ENCODE assay signal across 9 cellular contexts in genomic region chr14:65095633-65096205, GRCh38. TPM values are rescaled to one million over a fixed set of nuclear protein-coding genes. Genes with fewer than 3 reads are reported as not detected.
DNase-seq lines count a peak whose midpoint lies in the region; ATAC-seq, FAIRE-seq and TF ChIP-seq lines count a peak whose summit lies in the region.
"Had no signal": no experiment of that assay in that cellular context is flagged by ENCODE, and none has a peak within 500 bp of the region (broad histone marks: within the 10 kb centered on the region; RNA-seq: fewer than 3 reads in every experiment).

No MANE protein-coding gene starts in this region.

- TF ChIP-seq CTCF in BE2C (IDR thresholded peaks at IDR 0.05; ENCODE audit: low read depth, low read length): no peak
- no peak for TF ChIP-seq CTCF in omental fat pad (IDR thresholded peaks at IDR 0.05)

- H3K4me3 ChIP-seq in BE2C (ENCODE audit: low read depth, low read length) (no peak overlapping the region; the same call in 1 of the 2 replicates), esophagus (ENCODE audit: low read depth in 1 of 2, low read length in 2 of 2) (no peak overlapping the region)

- peak; percentile 51 for ATAC-seq in omental fat pad (ENCODE audit: low FRiP score)
- no peak for ATAC-seq in GM19328 (IDR thresholded peaks at IDR 0.05; ENCODE audit: unreplicated experiment)

- H3K4me1 ChIP-seq in BE2C (peaks cover 21% of the 10 kb centered on the region), esophagus (ENCODE audit: control insufficient read depth in 2 of 2, insufficient read depth in 2 of 2, low read length in 1 of 2) (peaks cover 0 to 7% of the 10 kb centered on the region in 2 donors)

- DNase-seq in BE2C (peak; percentile 20), NCI-H226 (peak; percentile 28), omental fat pad (ENCODE audit: low spot score) (no peak), NCI-H128 (lab: John Stamatoyannopoulos, UW; ENCODE audit: unreplicated experiment) (no peak), GM12892 (ENCODE audit: insufficient read length) (no peak), NCI-H2029 (lab: John Stamatoyannopoulos, UW) (no peak)

- H3K36me3 ChIP-seq in BE2C (peaks cover 38% of the 10 kb centered on the region), esophagus (ENCODE audit: control insufficient read depth in 2 of 2, insufficient read depth in 2 of 2, low read length in 1 of 2) (peaks cover 6 to 10% of the 10 kb centered on the region in 2 donors)

- no peak for FAIRE-seq in GM12892 (lab: Jason Lieb, UNC)
- FAIRE-seq: GM12891 had no signal

- 24 to 35% methylated on average over 3 of the region's 3 CpGs for WGBS in esophagus, 2 donors

- H3K9me3 ChIP-seq in BE2C (no peaks in the 10 kb centered on the region), esophagus (ENCODE audit: control insufficient read depth in 2 of 2, insufficient read depth in 1 of 2, low read depth in 1 of 2, low read length in 1 of 2) (no peaks in the 10 kb centered on the region)

- H3K27ac ChIP-seq in esophagus (ENCODE audit: low read depth in 2 of 2, low read length in 1 of 2): peak overlapping the region; percentile 34 to 58

- TF ChIP-seq POLR2A in GM12892 (IDR thresholded peaks at IDR 0.05; ENCODE audit: low read depth, low read length): no peak

- H3K27me3 ChIP-seq in BE2C (no peaks in the 10 kb centered on the region), esophagus (ENCODE audit: control insufficient read depth in 1 of 2, insufficient read depth in 2 of 2, low read length in 2 of 2) (no peaks in the 10 kb centered on the region)

RNA-seq across cellular contexts. Expression of gene MAX, which starts 6.6 kb away (rescaled TPM):
- polyA plus RNA-seq in BE2C (2012; ENCODE audit: insufficient read depth, insufficient read length, low read depth): 107 TPM
- 10 to 100 TPM; 52.2 to 66.8 TPM for polyA plus RNA-seq in esophagus
- total RNA-seq in omental fat pad: 10 to 100 TPM; 38.6 to 69.8 (median 55.3) TPM
- polyA plus RNA-seq in GM12892 (2012; ENCODE audit: missing spikeins): 44.2 TPM

Comparison
In these comparisons a context has a peak if more than half of its experiments do, and no peak if none do; other contexts are left out.
1. DNase-seq: peak in BE2C (single experiment) and NCI-H226 (single experiment); none in omental fat pad (single experiment), NCI-H128 (single experiment), GM12892 (single experiment) and NCI-H2029 (single experiment).